ENCODE assay signal across 9 cellular contexts in genomic region chr4:4677825-4678522, GRCh38.
DNase-seq lines count a peak whose midpoint lies in the region; ATAC-seq and TF ChIP-seq lines count a peak whose summit lies in the region.
"Had no signal": no experiment of that assay in that cellular context is flagged by ENCODE, and none has a peak within 500 bp of the region (broad histone marks: within the 10 kb centered on the region; RNA-seq: fewer than 3 reads in every experiment).

No MANE protein-coding gene starts in this region.

- H3K27ac Mint-ChIP-seq in Caco-2 (ENCODE audit: unreplicated experiment): no peak overlapping the region
- peak overlapping the region; percentile 74 for H3K27ac Mint-ChIP-seq in mesothelial cell of epicardium

- no peaks in the 10 kb centered on the region for H3K36me3 ChIP-seq in Caco-2 (ENCODE audit: control insufficient read depth, insufficient read depth, low read length)
- no peaks in the 10 kb centered on the region for H3K36me3 ChIP-seq in IMR-90 (ENCODE audit: control insufficient read depth, insufficient read depth, low read length)
- H3K36me3 ChIP-seq: upper lobe of left lung had no signal

- H3K56ac ChIP-seq in IMR-90 (ENCODE audit: extremely low read depth, insufficient read depth, low read length): no peak overlapping the region

- no peak overlapping the region for H2BK15ac ChIP-seq in IMR-90 (ENCODE audit: low read depth, low read length)

- no peaks in the 10 kb centered on the region; the same call in 1 of the 2 replicates for H3K9me1 ChIP-seq in IMR-90 (ENCODE audit: insufficient read depth, low read length)

- H3K9me3 Mint-ChIP-seq in Caco-2 (ENCODE audit: unreplicated experiment) (peaks cover 8% of the 10 kb centered on the region), mesothelial cell of epicardium (no peaks in the 10 kb centered on the region)

- no peak overlapping the region for H3K14ac ChIP-seq in IMR-90 (replicated peaks; ENCODE audit: low read depth, low read length)

- H3K9me3 ChIP-seq in Caco-2: no peaks in the 10 kb centered on the region
- H3K9me3 ChIP-seq in IMR-90 (ENCODE audit: control insufficient read depth, insufficient read depth, low read length): no peaks in the 10 kb centered on the region
- H3K9me3 ChIP-seq: upper lobe of left lung had no signal

- H2BK120ac ChIP-seq in IMR-90 (ENCODE audit: low read depth, low read length): no peak overlapping the region

- H2AK9ac ChIP-seq in IMR-90 (replicated peaks; ENCODE audit: low read depth, low read length, poor library complexity): no peak overlapping the region

- peak; percentile 90 for ATAC-seq in IMR-90 (ENCODE audit: low read depth)

- no peak overlapping the region for H3K4ac ChIP-seq in IMR-90 (ENCODE audit: low read depth, low read length)

- H3K27me3 Mint-ChIP-seq in Caco-2 (ENCODE audit: insufficient read depth, unreplicated experiment): no peaks in the 10 kb centered on the region
- no peaks in the 10 kb centered on the region for H3K27me3 Mint-ChIP-seq in mesothelial cell of epicardium (ENCODE audit: low read depth)

- POLR2A ChIA-PET in Caco-2 (lab: Charles Lee): interaction anchor here (0.6 kb wide), 1 partner anchor 103 kb away, joined by 12 read pairs; no protein-coding TSS in a partner anchor
- POLR2A ChIA-PET in IMR-90 (lab: Charles Lee; ENCODE audit: unreplicated experiment): no interaction called here

- no peak overlapping the region for H2BK20ac ChIP-seq in IMR-90 (ENCODE audit: low read depth, low read length)

- H4K8ac ChIP-seq in IMR-90 (ENCODE audit: low read depth in 2 of 2, low read length in 2 of 2): no peak overlapping the region

- no peaks in the 10 kb centered on the region for H3K79me1 ChIP-seq in IMR-90 (ENCODE audit: low read depth in 1 of 2, low read length in 2 of 2)

- H2AFZ ChIP-seq in IMR-90 (replicated peaks; ENCODE audit: low read length, poor library complexity): no peak overlapping the region

- no peaks in the 10 kb centered on the region for H4K20me1 ChIP-seq in IMR-90 (ENCODE audit: insufficient read depth, low read length)

- no peak overlapping the region for H3K27ac ChIP-seq in IMR-90 (ENCODE audit: insufficient read depth, low read length)
- H3K27ac ChIP-seq: upper lobe of left lung had no signal

- H3K4me3 ChIP-seq in Caco-2 (ENCODE audit: low read depth, low read length) (no peak overlapping the region), IMR-90 (ENCODE audit: insufficient read depth, low read depth, low read length) (peak overlapping the region; percentile 23; the same call in 1 of the 2 replicates), choroid plexus epithelial cell (ENCODE audit: low read depth, low read length) (peak overlapping the region; percentile 41)
- H3K4me3 ChIP-seq: upper lobe of left lung had no signal

- H3K4me2 ChIP-seq in IMR-90 (ENCODE audit: low read depth, low read length): peak overlapping the region; percentile 80

- TF ChIP-seq RAD21 in IMR-90 (IDR thresholded peaks at IDR 0.05; ENCODE audit: low read length): peak; percentile 69

- no peaks in the 10 kb centered on the region for H3K27me3 ChIP-seq in Caco-2 (replicated peaks; ENCODE audit: control insufficient read depth, insufficient read depth, low read length)
- H3K27me3 ChIP-seq in IMR-90 (ENCODE audit: control insufficient read depth, insufficient read depth, low read length): peaks cover 9% of the 10 kb centered on the region
- H3K27me3 ChIP-seq: upper lobe of left lung had no signal

- DNase-seq in Caco-2 (peak in 1 of 2 experiments; percentile 17), IMR-90 (peak; percentile 59), choroid plexus epithelial cell (ENCODE audit: low read depth) (peak; percentile 92), mesothelial cell of epicardium (ENCODE audit: low spot score in 2 of 2, unreplicated experiment in 2 of 2) (no peak), NCI-H774 (lab: John Stamatoyannopoulos, UW) (no peak), occipital lobe (lab: John Stamatoyannopoulos, UW) (no peak), NCI-H2081 treated with DMSO at 0.1 percent for 48 hours (lab: John Stamatoyannopoulos, UW) (no peak), GM19240 (ENCODE audit: insufficient read length, low spot score) (no peak)
- DNase-seq: upper lobe of left lung had no signal

- peaks cover 27% of the 10 kb centered on the region for H3K4me1 ChIP-seq in Caco-2
- no peaks in the 10 kb centered on the region; the same call in 1 of the 2 replicates for H3K4me1 ChIP-seq in IMR-90 (ENCODE audit: control insufficient read depth, insufficient read depth, low read length)
- H3K4me1 ChIP-seq: upper lobe of left lung had no signal

- no peak for TF ChIP-seq POLR2A in IMR-90 (IDR thresholded peaks at IDR 0.05; ENCODE audit: low read depth, low read length)

- no peak overlapping the region for H3K18ac ChIP-seq in IMR-90 (ENCODE audit: low read depth, low read length)

- H3K36me3 Mint-ChIP-seq in Caco-2 (ENCODE audit: insufficient read depth, unreplicated experiment) (no peaks in the 10 kb centered on the region), mesothelial cell of epicardium (no peaks in the 10 kb centered on the region)

- H4K91ac ChIP-seq in IMR-90 (ENCODE audit: insufficient read depth, low read depth, low read length): no peak overlapping the region

- in situ Hi-C loops in IMR-90 (cut with MboI; ENCODE audit: low sequenced_read_pairs): no loop called here

- no peak overlapping the region for H4K5ac ChIP-seq in IMR-90 (ENCODE audit: low read depth, low read length)

- CTCF ChIA-PET in Caco-2 (lab: Charles Lee): no interaction called here
- CTCF ChIA-PET in IMR-90 (lab: Yijun Ruan, JAX): interaction anchor here (0.5 to 1.5 kb wide), 4 partner anchors 9 to 159 kb away, joined by 3 to 5 read pairs (median 3); no protein-coding TSS in a partner anchor

- peak; percentile 15 to 44 for TF ChIP-seq CTCF in Caco-2 (IDR thresholded peaks at IDR 0.05; ENCODE audit: insufficient read depth in 1 of 2, low read depth in 1 of 2, low read length in 1 of 2, severe bottlenecking in 1 of 2, unreplicated experiment in 1 of 2)
- TF ChIP-seq CTCF in IMR-90 (conservative IDR thresholded peaks at IDR 0.05; ENCODE audit: low read depth, low read length): peak; percentile 64
- TF ChIP-seq CTCF in choroid plexus epithelial cell (conservative IDR thresholded peaks at IDR 0.05; ENCODE audit: low read depth, low read length): peak; percentile 97
- peak; percentile 70 for TF ChIP-seq CTCF in mesothelial cell of epicardium (IDR thresholded peaks at IDR 0.05; ENCODE audit: unreplicated experiment)

- H2BK5ac ChIP-seq in IMR-90 (ENCODE audit: low read depth, low read length, poor library complexity, severe bottlenecking): no peak overlapping the region

- no peak overlapping the region for H2AK5ac ChIP-seq in IMR-90 (ENCODE audit: low read depth, low read length)

- 11% methylated on average over 3 of the region's 16 CpGs; no CpG with 5 or more reads in 1 of the 2 experiments for WGBS in IMR-90 (ENCODE audit: extremely low coverage in 2 of 2, insufficient read length in 1 of 2), 2 experiments

- intact Hi-C loops in Caco-2 (cut with micrococcal nuclease; ENCODE audit: unreplicated experiment) (no loop called here), IMR-90 (cut with micrococcal nuclease) (loop anchor here (2.0 to 10.0 kb wide), 6 partner anchors 136 to 357 kb away; partner anchors contain the start of gene STX18)

- BruUV-seq in Caco-2 (replicated peaks; lab: Mats Ljungman, UMichigan): no TSS peak
- no TSS peak for BruUV-seq in IMR-90 (replicated peaks; lab: Mats Ljungman, UMichigan)

- peak overlapping the region; percentile 4; the same call in 1 of the 2 replicates for H3K9ac ChIP-seq in IMR-90 (ENCODE audit: low read depth, low read length)

- no peak overlapping the region for H3K23ac ChIP-seq in IMR-90 (ENCODE audit: low read depth, low read length)

- dilution Hi-C loops in IMR-90 (cut with HindIII; ENCODE audit: low sequenced_read_pairs, unreplicated experiment): no loop called here

- H3K4me3 Mint-ChIP-seq in Caco-2 (ENCODE audit: unreplicated experiment) (no peak overlapping the region), mesothelial cell of epicardium (peak overlapping the region; percentile 49)

- H3K4me1 Mint-ChIP-seq in Caco-2 (ENCODE audit: low read depth, unreplicated experiment) (peaks cover 28% of the 10 kb centered on the region), mesothelial cell of epicardium (peaks cover 46% of the 10 kb centered on the region)

TF ChIP-seq in IMR-90, 13 proteins besides CTCF, POLR2A, EP300 and RAD21:
- TF ChIP-seq SMC3 (IDR thresholded peaks at IDR 0.05; ENCODE audit: low read depth, low read length) (peak; percentile 50), CEBPB (IDR thresholded peaks at IDR 0.05; ENCODE audit: low read depth, low read length) (peak; percentile 72), FOS (IDR thresholded peaks at IDR 0.05; ENCODE audit: low read depth, low read length) (no peak)
TF ChIP-seq in IMR-90: peak in this region for 2.

Comparison
In these comparisons a context has a peak if more than half of its experiments do, and no peak if none do; other contexts are left out.
1. DNase-seq: peak in IMR-90 (single experiment) and choroid plexus epithelial cell (single experiment); none in mesothelial cell of epicardium (0 of 2), NCI-H774 (single experiment), occipital lobe (single experiment), NCI-H2081 treated with DMSO at 0.1 percent for 48 hours (single experiment) and GM19240 (single experiment).
2. CTCF ChIP-seq: peak in every context shown above with its lines; median percentile 97 in choroid plexus epithelial cell; 70 in mesothelial cell of epicardium; 64 in IMR-90; 30 in Caco-2.